Comparison of ENCODE assay signal across 13 cellular contexts in the genomic region with DNA sequence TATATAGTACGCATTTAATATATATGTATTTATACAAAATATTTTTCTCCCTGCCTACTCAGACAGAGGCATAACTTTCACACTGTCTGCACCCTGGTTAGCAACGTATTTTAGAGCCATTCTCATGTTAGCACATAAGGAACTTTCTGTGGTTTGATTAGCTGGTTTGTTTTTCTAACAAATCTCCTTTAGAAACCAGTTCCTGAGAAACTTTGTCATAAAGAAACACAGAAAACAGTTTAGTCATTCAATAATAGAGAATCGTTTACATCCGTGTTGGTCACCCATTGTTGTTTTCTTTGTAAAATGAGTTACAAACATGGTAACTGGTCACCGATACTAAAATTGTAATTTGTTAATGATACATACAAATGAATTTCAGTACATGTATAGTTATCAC. TPM values are rescaled to one million over a fixed set of nuclear protein-coding genes. Genes with fewer than 3 reads are reported as not detected.
DNase-seq lines count a peak whose midpoint lies in the region; ATAC-seq, FAIRE-seq and TF ChIP-seq lines count a peak whose summit lies in the region.
"Had no signal": no experiment of that assay in that cellular context is flagged by ENCODE, and none has a peak within 500 bp of the region (broad histone marks: within the 10 kb centered on the region; RNA-seq: fewer than 3 reads in every experiment).

No MANE protein-coding gene starts in this region.

- DNase-seq in GM12891 (ENCODE audit: insufficient read length, low spot score) (no peak), IMR-90 (peak; percentile 10), HUDEP-2 (lab: John Stamatoyannopoulos, UW; ENCODE audit: unreplicated experiment in 76 of 76) (no peak), midbrain (lab: John Stamatoyannopoulos, UW) (no peak), germinal center (ENCODE audit: low spot score) (no peak)
- DNase-seq in activated naive CD8-positive, alpha-beta T cell treated with anti-CD3 and anti-CD28 coated beads, Interleukin-2, amount 50 U/mL, for 24 hours = no peak
- DNase-seq: caudate nucleus, NCI-H1436, occipital lobe had no signal

- peaks cover 13% of the 10 kb centered on the region for H3K27me3 ChIP-seq in IMR-90 (ENCODE audit: control insufficient read depth, insufficient read depth, low read length)
- H3K27me3 ChIP-seq: suprapubic skin had no signal

- no peaks in the 10 kb centered on the region for H3K36me3 Mint-ChIP-seq in activated naive CD8-positive, alpha-beta T cell treated with anti-CD3 and anti-CD28 coated beads, Interleukin-2, amount 50 U/mL, for 24 hours (ENCODE audit: low read depth)

- no peak for TF ChIP-seq POLR2A in GM12891 (IDR thresholded peaks at IDR 0.05; ENCODE audit: low read depth, low read length)
- no peak for TF ChIP-seq POLR2A in IMR-90 (IDR thresholded peaks at IDR 0.05; ENCODE audit: low read depth, low read length)

- peaks cover 5% of the 10 kb centered on the region for H3K4me1 Mint-ChIP-seq in activated naive CD8-positive, alpha-beta T cell treated with anti-CD3 and anti-CD28 coated beads, Interleukin-2, amount 50 U/mL, for 24 hours

- H3K18ac ChIP-seq in IMR-90 (ENCODE audit: low read depth, low read length) = no peak overlapping the region

- intact Hi-C loops in IMR-90 (cut with micrococcal nuclease) = no loop called here

- no peak overlapping the region for H3K4me2 ChIP-seq in IMR-90 (ENCODE audit: low read depth, low read length)

- H3K9me1 ChIP-seq in IMR-90 (ENCODE audit: insufficient read depth, low read length) = peaks cover 5% of the 10 kb centered on the region

- H3K14ac ChIP-seq in IMR-90 (replicated peaks; ENCODE audit: low read depth, low read length) = no peak overlapping the region

- no peak overlapping the region for H3K9ac ChIP-seq in IMR-90 (ENCODE audit: low read depth, low read length)

- TF ChIP-seq CTCF in IMR-90 (conservative IDR thresholded peaks at IDR 0.05; ENCODE audit: low read depth, low read length) = no peak

- H3K9me3 Mint-ChIP-seq in activated naive CD8-positive, alpha-beta T cell treated with anti-CD3 and anti-CD28 coated beads, Interleukin-2, amount 50 U/mL, for 24 hours = no peaks in the 10 kb centered on the region

- H3K36me3 ChIP-seq in IMR-90 (ENCODE audit: control insufficient read depth, insufficient read depth, low read length) = no peaks in the 10 kb centered on the region
- H3K36me3 ChIP-seq: suprapubic skin had no signal

- H3K56ac ChIP-seq in IMR-90 (ENCODE audit: extremely low read depth, insufficient read depth, low read length) = no peak overlapping the region

- no CpG with 5 or more reads among the region's 5 CpGs for WGBS in IMR-90 (ENCODE audit: extremely low coverage in 2 of 2, insufficient read length in 1 of 2), 2 experiments

- no peak overlapping the region for H3K4me3 Mint-ChIP-seq in activated naive CD8-positive, alpha-beta T cell treated with anti-CD3 and anti-CD28 coated beads, Interleukin-2, amount 50 U/mL, for 24 hours

- H3K27ac ChIP-seq in IMR-90 (ENCODE audit: insufficient read depth, low read length) = no peak overlapping the region
- H3K27ac ChIP-seq: suprapubic skin had no signal

- no peak overlapping the region for H2BK5ac ChIP-seq in IMR-90 (ENCODE audit: low read depth, low read length, poor library complexity, severe bottlenecking)

- in situ Hi-C loops in IMR-90 (cut with MboI; ENCODE audit: low sequenced_read_pairs) = no loop called here

- no TSS peak for BruUV-seq in IMR-90 (replicated peaks; lab: Mats Ljungman, UMichigan)

- no peak overlapping the region for H2BK120ac ChIP-seq in IMR-90 (ENCODE audit: low read depth, low read length)

- H4K5ac ChIP-seq in IMR-90 (ENCODE audit: low read depth, low read length) = no peak overlapping the region

- H3K4me1 ChIP-seq in IMR-90 (ENCODE audit: control insufficient read depth, insufficient read depth, low read length) = peaks cover under 1% of the 10 kb centered on the region

- TF ChIP-seq RAD21 in IMR-90 (IDR thresholded peaks at IDR 0.05; ENCODE audit: low read length) = no peak

- H3K4ac ChIP-seq in IMR-90 (ENCODE audit: low read depth, low read length) = no peak overlapping the region

- no peaks in the 10 kb centered on the region for H3K9me3 ChIP-seq in IMR-90 (ENCODE audit: control insufficient read depth, insufficient read depth, low read length)
- H3K9me3 ChIP-seq: suprapubic skin had no signal

- H4K91ac ChIP-seq in IMR-90 (ENCODE audit: insufficient read depth, low read depth, low read length) = no peak overlapping the region

- H3K27me3 Mint-ChIP-seq in activated naive CD8-positive, alpha-beta T cell treated with anti-CD3 and anti-CD28 coated beads, Interleukin-2, amount 50 U/mL, for 24 hours = no peaks in the 10 kb centered on the region

- no peaks in the 10 kb centered on the region for H4K20me1 ChIP-seq in IMR-90 (ENCODE audit: insufficient read depth, low read length)

- no peak overlapping the region for H3K23ac ChIP-seq in IMR-90 (ENCODE audit: low read depth, low read length)

- H3K4me3 ChIP-seq in IMR-90 (ENCODE audit: insufficient read depth, low read depth, low read length) = no peak overlapping the region
- H3K4me3 ChIP-seq: suprapubic skin had no signal

- FAIRE-seq in GM12891 (lab: Jason Lieb, UNC) = peak; percentile 43

- H2AK9ac ChIP-seq in IMR-90 (replicated peaks; ENCODE audit: low read depth, low read length, poor library complexity) = no peak overlapping the region

- no peak overlapping the region for H2AFZ ChIP-seq in IMR-90 (replicated peaks; ENCODE audit: low read length, poor library complexity)

- peak; percentile 52 for ATAC-seq in GM19328 (IDR thresholded peaks at IDR 0.05; ENCODE audit: unreplicated experiment)
- ATAC-seq in HG02884 (IDR thresholded peaks at IDR 0.05; ENCODE audit: unreplicated experiment) = peak; percentile 59
- ATAC-seq in IMR-90 (ENCODE audit: low read depth) = no peak
- no peak for ATAC-seq in activated naive CD8-positive, alpha-beta T cell treated with anti-CD3 and anti-CD28 coated beads, Interleukin-2, amount 50 U/mL, for 24 hours
- ATAC-seq: HCT116 had no signal

- dilution Hi-C loops in IMR-90 (cut with HindIII; ENCODE audit: low sequenced_read_pairs, unreplicated experiment) = no loop called here

- H3K27ac Mint-ChIP-seq in activated naive CD8-positive, alpha-beta T cell treated with anti-CD3 and anti-CD28 coated beads, Interleukin-2, amount 50 U/mL, for 24 hours = no peak overlapping the region

- H2BK20ac ChIP-seq in IMR-90 (ENCODE audit: low read depth, low read length) = no peak overlapping the region

- POLR2A ChIA-PET in IMR-90 (lab: Charles Lee; ENCODE audit: unreplicated experiment) = no interaction called here

- H2AK5ac ChIP-seq in IMR-90 (ENCODE audit: low read depth, low read length) = no peak overlapping the region

- no peak overlapping the region for H2BK15ac ChIP-seq in IMR-90 (ENCODE audit: low read depth, low read length)

- CTCF ChIA-PET in IMR-90 (lab: Yijun Ruan, JAX) = no interaction called here

- H4K8ac ChIP-seq in IMR-90 (ENCODE audit: low read depth in 2 of 2, low read length in 2 of 2) = no peak overlapping the region

- H3K79me1 ChIP-seq in IMR-90 (ENCODE audit: low read depth in 1 of 2, low read length in 2 of 2) = peaks cover 2 to 5% of the 10 kb centered on the region in 2 experiments

TF ChIP-seq in GM12891, 5 proteins besides CTCF, POLR2A, EP300 and RAD21:
- no peak for TF ChIP-seq TAF1 (IDR thresholded peaks at IDR 0.05; ENCODE audit: low read depth, low read length)
- no peak for TF ChIP-seq POLR2AphosphoS5 (IDR thresholded peaks at IDR 0.05; ENCODE audit: low read depth, low read length)
- TF ChIP-seq SPI1 (IDR thresholded peaks at IDR 0.05; ENCODE audit: low read depth, low read length) = no peak
- no peak for TF ChIP-seq POU2F2 (IDR thresholded peaks at IDR 0.05; ENCODE audit: low read depth, low read length)
- TF ChIP-seq PAX5 (IDR thresholded peaks at IDR 0.05; ENCODE audit: insufficient read depth, low read length, severe bottlenecking) = no peak

TF ChIP-seq in IMR-90, 13 proteins besides CTCF, POLR2A, EP300 and RAD21:
- TF ChIP-seq RFX5 (IDR thresholded peaks at IDR 0.05; ENCODE audit: low read depth, low read length) = peak; percentile 15; the same call in 1 of the 2 replicates
- no peak for TF ChIP-seq BHLHE40 (IDR thresholded peaks at IDR 0.05; ENCODE audit: low read depth, low read length)
TF ChIP-seq in IMR-90: peak in this region for 1.

RNA-seq across cellular contexts. Expression of a gene that starts 5.9 kb away (rescaled TPM):
- 16.2 TPM for polyA plus RNA-seq in GM12891 (2012; ENCODE audit: low read depth, missing spikeins)
- 39.6 and 44.2 TPM in 2 replicates for total RNA-seq in IMR-90 (2012; rRNA removed)
- polyA plus RNA-seq in IMR-90 (2012; rRNA removed) = 40.3 and 46.2 TPM in 2 replicates
- 23.0 and 24.4 TPM in 2 replicates for polyA plus RNA-seq in IMR-90 (2012; cell fraction: cytosol; rRNA removed)
- 10.3 and 24.2 TPM in 2 replicates for polyA plus RNA-seq in IMR-90 (2012; cell fraction: nucleus; rRNA removed; ENCODE audit: low replicate concordance)

RNA-seq across cellular contexts. Expression of a gene that starts 10.2 kb away (rescaled TPM):
- 0.06 TPM for polyA plus RNA-seq in GM12891 (2012; ENCODE audit: low read depth, missing spikeins)
- total RNA-seq in IMR-90 (2012; rRNA removed) = not detected in 2 replicates
- polyA plus RNA-seq in IMR-90 (2012; rRNA removed) = 0.10 TPM in 1 of 2 replicates, not detected in the other
- not detected in 2 replicates for polyA plus RNA-seq in IMR-90 (2012; cell fraction: cytosol; rRNA removed)
- 0.10 and 0.29 TPM in 2 replicates for polyA plus RNA-seq in IMR-90 (2012; cell fraction: nucleus; rRNA removed; ENCODE audit: low replicate concordance)

RNA-seq across cellular contexts. Expression of a gene that starts 25.5 kb away (rescaled TPM):
- 2.0 TPM for polyA plus RNA-seq in GM12891 (2012; ENCODE audit: low read depth, missing spikeins)
- total RNA-seq in IMR-90 (2012; rRNA removed) = 3.9 and 4.1 TPM in 2 replicates
- 1.3 and 2.3 TPM in 2 replicates for polyA plus RNA-seq in IMR-90 (2012; rRNA removed)
- polyA plus RNA-seq in IMR-90 (2012; cell fraction: cytosol; rRNA removed) = 1.7 and 2.0 TPM in 2 replicates
- 2.9 and 3.1 TPM in 2 replicates for polyA plus RNA-seq in IMR-90 (2012; cell fraction: nucleus; rRNA removed; ENCODE audit: low replicate concordance)

RNA-seq across cellular contexts. Expression of a gene that starts 25.8 kb away (rescaled TPM):
- 88.7 TPM for polyA plus RNA-seq in GM12891 (2012; ENCODE audit: low read depth, missing spikeins)
- 29.4 and 31.5 TPM in 2 replicates for total RNA-seq in IMR-90 (2012; rRNA removed)
- polyA plus RNA-seq in IMR-90 (2012; rRNA removed) = 94.1 and 102 TPM in 2 replicates
- polyA plus RNA-seq in IMR-90 (2012; cell fraction: cytosol; rRNA removed) = 72.2 and 86.5 TPM in 2 replicates
- 53.8 and 83.0 TPM in 2 replicates for polyA plus RNA-seq in IMR-90 (2012; cell fraction: nucleus; rRNA removed; ENCODE audit: low replicate concordance)

RNA-seq across cellular contexts. Expression of a gene that starts 58.4 kb away (rescaled TPM):
- 8.2 TPM for polyA plus RNA-seq in GM12891 (2012; ENCODE audit: low read depth, missing spikeins)
- 5.0 and 6.9 TPM in 2 replicates for total RNA-seq in IMR-90 (2012; rRNA removed)
- polyA plus RNA-seq in IMR-90 (2012; rRNA removed) = 22.5 and 27.5 TPM in 2 replicates
- 12.9 and 29.8 TPM in 2 replicates for polyA plus RNA-seq in IMR-90 (2012; cell fraction: cytosol; rRNA removed)
- 23.9 and 48.0 TPM in 2 replicates for polyA plus RNA-seq in IMR-90 (2012; cell fraction: nucleus; rRNA removed; ENCODE audit: low replicate concordance)

Comparison
In these comparisons a context has a peak if more than half of its experiments do, and no peak if none do; other contexts are left out.
1. ATAC-seq: peak in GM19328 (single experiment) and HG02884 (single experiment); none in IMR-90 (single experiment) and activated naive CD8-positive, alpha-beta T cell treated with anti-CD3 and anti-CD28 coated beads, Interleukin-2, amount 50 U/mL, for 24 hours (single experiment).